ENCODE assay signal across 10 cellular contexts in genomic region chr17:2776589-2777241, GRCh38. TPM values are rescaled to one million over a fixed set of nuclear protein-coding genes. Genes with fewer than 3 reads are reported as not detected.
DNase-seq lines count a peak whose midpoint lies in the region; ATAC-seq and TF ChIP-seq lines count a peak whose summit lies in the region.
"Had no signal": no experiment of that assay in that cellular context is flagged by ENCODE, and none has a peak within 500 bp of the region (broad histone marks: within the 10 kb centered on the region; RNA-seq: fewer than 3 reads in every experiment).

No MANE protein-coding gene starts in this region.

- no peak for TF ChIP-seq CTCF in breast epithelium (IDR thresholded peaks at IDR 0.05)
- TF ChIP-seq CTCF in MCF 10A (IDR thresholded peaks at IDR 0.05; ENCODE audit: unreplicated experiment), result no peak
- TF ChIP-seq CTCF in testis (IDR thresholded peaks at IDR 0.05), result no peak

- DNase-seq in breast epithelium (ENCODE audit: low spot score in 2 of 2), result no peak
- DNase-seq in MCF 10A (ENCODE audit: unreplicated experiment), result no peak
- no peak for DNase-seq in T-helper 17 cell
- peak; percentile 30 for DNase-seq in testis
- no peak for DNase-seq in aorta
- no peak for DNase-seq in cerebellum (ENCODE audit: low spot score)

- H3K4me3 ChIP-seq in breast epithelium (peak overlapping the region in 2 of 3 donors; percentile 34 to 55), iPS-18c (ENCODE audit: insufficient read depth, low read depth, low read length) (peak overlapping the region; percentile 74), testis (peak overlapping the region; percentile 18 to 33), aorta (ENCODE audit: low read length in 2 of 2) (no peak overlapping the region)

- H3K36me3 Mint-ChIP-seq in MCF 10A (ENCODE audit: insufficient read depth, unreplicated experiment), result no peaks in the 10 kb centered on the region
- peaks cover 8% of the 10 kb centered on the region for H3K36me3 Mint-ChIP-seq in T-helper 17 cell (ENCODE audit: low read depth)

- H3K27me3 Mint-ChIP-seq in MCF 10A (ENCODE audit: insufficient read depth, unreplicated experiment), result peaks cover 52% of the 10 kb centered on the region
- peaks cover 46% of the 10 kb centered on the region for H3K27me3 Mint-ChIP-seq in T-helper 17 cell

- H3K9me3 ChIP-seq in breast epithelium (no peaks in the 10 kb centered on the region), T-helper 17 cell (ENCODE audit: control insufficient read depth, low read length, poor library complexity, severe bottlenecking) (no peaks in the 10 kb centered on the region), iPS-18c (ENCODE audit: control insufficient read depth, insufficient read depth, low read length) (no peaks in the 10 kb centered on the region), testis (no peaks in the 10 kb centered on the region), aorta (ENCODE audit: control insufficient read depth, low read length) (no peaks in the 10 kb centered on the region)

- CTCF ChIA-PET in MCF 10A (lab: Yijun Ruan, JAX), result interaction anchor here (0.7 to 1.3 kb wide), 2 partner anchors 9 to 1083 kb away, joined by 3 to 4 read pairs; no protein-coding TSS in a partner anchor

- H3K27me3 ChIP-seq in breast epithelium (peaks cover 0 to 47% of the 10 kb centered on the region in 2 donors), testis (no peaks in the 10 kb centered on the region), aorta (ENCODE audit: control insufficient read depth in 1 of 2, insufficient read depth in 2 of 2, low read length in 1 of 2) (no peaks in the 10 kb centered on the region)

- POLR2A ChIA-PET in MCF 10A (lab: Yijun Ruan, JAX), result no interaction called here

- ATAC-seq in T-helper 17 cell (peak; percentile 75), aorta (ENCODE audit: low FRiP score) (no peak), HG03457 (IDR thresholded peaks at IDR 0.05; ENCODE audit: unreplicated experiment) (no peak)

- no peaks in the 10 kb centered on the region for H3K4me1 Mint-ChIP-seq in MCF 10A (ENCODE audit: insufficient read depth, unreplicated experiment)
- peaks cover 14% of the 10 kb centered on the region for H3K4me1 Mint-ChIP-seq in T-helper 17 cell

- H3K36me3 ChIP-seq in breast epithelium, result no peaks in the 10 kb centered on the region
- no peaks in the 10 kb centered on the region for H3K36me3 ChIP-seq in testis (ENCODE audit: low read depth, missing control alignments)
- H3K36me3 ChIP-seq in aorta (ENCODE audit: control insufficient read depth in 1 of 2, insufficient read depth in 2 of 2, low read length in 1 of 2), result no peaks in the 10 kb centered on the region

- no TSS peak for BruUV-seq in MCF 10A (replicated peaks; lab: Mats Ljungman, UMichigan)

- H3K4me1 ChIP-seq in breast epithelium, result no peaks in the 10 kb centered on the region
- peaks cover 4% of the 10 kb centered on the region for H3K4me1 ChIP-seq in testis
- H3K4me1 ChIP-seq in aorta (ENCODE audit: control insufficient read depth in 1 of 2, insufficient read depth in 2 of 2, low read length in 2 of 2), result no peaks in the 10 kb centered on the region

- H3K4me3 Mint-ChIP-seq in MCF 10A (ENCODE audit: unreplicated experiment) (no peak overlapping the region), T-helper 17 cell (peak overlapping the region; percentile 81)

- no peak overlapping the region for H3K27ac Mint-ChIP-seq in MCF 10A (ENCODE audit: low read depth, unreplicated experiment)
- H3K27ac Mint-ChIP-seq in T-helper 17 cell, result no peak overlapping the region

- intact Hi-C loops in breast epithelium (cut with DNase I; ENCODE audit: low total_unique reads) (no loop called here), MCF 10A (cut with micrococcal nuclease) (no loop called here), testis (cut with DNase I; ENCODE audit: low total_unique reads) (no loop called here), aorta (cut with DNase I) (no loop called here)

- H3K27ac ChIP-seq in breast epithelium, result no peak overlapping the region
- H3K27ac ChIP-seq in testis, result no peak overlapping the region
- H3K27ac ChIP-seq in aorta (ENCODE audit: low read depth in 1 of 2, low read length in 2 of 2), result no peak overlapping the region

- no peaks in the 10 kb centered on the region for H3K9me3 Mint-ChIP-seq in MCF 10A (ENCODE audit: unreplicated experiment)

- WGBS in testis, 2 donors, result 0 to 2% methylated on average over 24 to 25 of the region's 80 CpGs
- WGBS in aorta, 2 donors, result 0 to 1% methylated on average over 41 to 80 of the region's 80 CpGs

- no peak for TF ChIP-seq POLR2A in breast epithelium (IDR thresholded peaks at IDR 0.05)
- no peak for TF ChIP-seq POLR2A in testis (IDR thresholded peaks at IDR 0.05)

RNA-seq across cellular contexts. Expression of gene RAP1GAP2, which starts 19.5 kb away (rescaled TPM):
- total RNA-seq in breast epithelium (10 to 100 TPM in 2 of 3 donors, 1 to 10 TPM in 1; 5.3 to 23.4 (median 10.8) TPM), MCF 10A (2022) (33.8 and 40.2 TPM in 2 replicates), T-helper 17 cell (100 to 1,000 TPM in 1 of 2 donors, 10 to 100 TPM in 1; 77.3 to 109 TPM), testis (10 to 100 TPM; 15.1 to 21.7 TPM), aorta (1 to 10 TPM; 6.1 to 7.7 TPM), cerebellum (17.3 TPM)
- polyA plus RNA-seq in testis (ENCODE audit: insufficient read depth, low read depth, low replicate concordance) (10.4 TPM), aorta (1 to 10 TPM; 2.0 to 2.4 TPM)

RNA-seq across cellular contexts. Expression of gene CCDC92B, which starts 27.3 kb away (rescaled TPM):
- under 1 TPM in 1 of 3 donors, not detected in 2; 0.33 TPM for total RNA-seq in breast epithelium
- not detected in 2 replicates for total RNA-seq in MCF 10A (2022)
- under 1 TPM; 0.13 to 0.37 TPM for total RNA-seq in T-helper 17 cell
- 1 to 10 TPM; 3.9 to 4.0 TPM for total RNA-seq in testis
- polyA plus RNA-seq in testis (ENCODE audit: insufficient read depth, low read depth, low replicate concordance), result 2.2 TPM
- under 1 TPM in 1 of 2 donors, not detected in 1; 0.18 TPM for total RNA-seq in aorta
- not detected for polyA plus RNA-seq in aorta
- 1.2 TPM for total RNA-seq in cerebellum
- total RNA-seq: Daoy, mononuclear cell had no signal

Comparison
In these comparisons a context has a peak if more than half of its experiments do, and no peak if none do; other contexts are left out.
1. H3K4me3 ChIP-seq: peak in breast epithelium (2 of 3), iPS-18c (single experiment) and testis (2 of 2); none in aorta (0 of 2).